1 cellular context compared by ENCODE assay signal in the genomic region with DNA sequence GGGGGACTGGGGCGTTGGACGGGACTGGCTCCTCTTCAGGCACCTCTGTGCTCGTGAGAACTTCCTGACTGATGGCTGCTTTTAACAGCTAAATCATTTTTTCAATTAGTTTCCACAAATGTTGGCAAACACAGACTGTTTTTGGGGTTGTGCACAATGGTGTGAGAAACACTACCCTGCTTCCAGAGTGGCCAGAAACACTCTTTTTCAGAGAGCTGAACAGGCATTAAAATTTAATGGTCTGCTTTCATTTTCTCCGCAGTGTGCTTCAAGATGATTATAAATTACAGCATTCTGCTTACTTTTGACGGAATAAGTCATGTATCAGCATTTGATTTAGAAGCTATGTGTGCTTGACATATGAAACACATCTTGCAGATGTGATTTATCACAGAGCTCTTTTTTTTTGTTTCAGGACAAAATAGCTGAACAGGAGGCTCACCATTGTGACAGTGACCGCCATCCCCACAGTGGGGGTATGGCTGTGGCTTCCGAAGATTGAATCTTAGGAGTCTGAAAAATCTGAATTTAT.
TF ChIP-seq lines count a peak whose summit lies in the region.

No MANE protein-coding gene starts in this region.

TF ChIP-seq in GM23338, 12 proteins besides CTCF, POLR2A, EP300 and RAD21 (continued from another document):
- TF ChIP-seq, protein P1, sequence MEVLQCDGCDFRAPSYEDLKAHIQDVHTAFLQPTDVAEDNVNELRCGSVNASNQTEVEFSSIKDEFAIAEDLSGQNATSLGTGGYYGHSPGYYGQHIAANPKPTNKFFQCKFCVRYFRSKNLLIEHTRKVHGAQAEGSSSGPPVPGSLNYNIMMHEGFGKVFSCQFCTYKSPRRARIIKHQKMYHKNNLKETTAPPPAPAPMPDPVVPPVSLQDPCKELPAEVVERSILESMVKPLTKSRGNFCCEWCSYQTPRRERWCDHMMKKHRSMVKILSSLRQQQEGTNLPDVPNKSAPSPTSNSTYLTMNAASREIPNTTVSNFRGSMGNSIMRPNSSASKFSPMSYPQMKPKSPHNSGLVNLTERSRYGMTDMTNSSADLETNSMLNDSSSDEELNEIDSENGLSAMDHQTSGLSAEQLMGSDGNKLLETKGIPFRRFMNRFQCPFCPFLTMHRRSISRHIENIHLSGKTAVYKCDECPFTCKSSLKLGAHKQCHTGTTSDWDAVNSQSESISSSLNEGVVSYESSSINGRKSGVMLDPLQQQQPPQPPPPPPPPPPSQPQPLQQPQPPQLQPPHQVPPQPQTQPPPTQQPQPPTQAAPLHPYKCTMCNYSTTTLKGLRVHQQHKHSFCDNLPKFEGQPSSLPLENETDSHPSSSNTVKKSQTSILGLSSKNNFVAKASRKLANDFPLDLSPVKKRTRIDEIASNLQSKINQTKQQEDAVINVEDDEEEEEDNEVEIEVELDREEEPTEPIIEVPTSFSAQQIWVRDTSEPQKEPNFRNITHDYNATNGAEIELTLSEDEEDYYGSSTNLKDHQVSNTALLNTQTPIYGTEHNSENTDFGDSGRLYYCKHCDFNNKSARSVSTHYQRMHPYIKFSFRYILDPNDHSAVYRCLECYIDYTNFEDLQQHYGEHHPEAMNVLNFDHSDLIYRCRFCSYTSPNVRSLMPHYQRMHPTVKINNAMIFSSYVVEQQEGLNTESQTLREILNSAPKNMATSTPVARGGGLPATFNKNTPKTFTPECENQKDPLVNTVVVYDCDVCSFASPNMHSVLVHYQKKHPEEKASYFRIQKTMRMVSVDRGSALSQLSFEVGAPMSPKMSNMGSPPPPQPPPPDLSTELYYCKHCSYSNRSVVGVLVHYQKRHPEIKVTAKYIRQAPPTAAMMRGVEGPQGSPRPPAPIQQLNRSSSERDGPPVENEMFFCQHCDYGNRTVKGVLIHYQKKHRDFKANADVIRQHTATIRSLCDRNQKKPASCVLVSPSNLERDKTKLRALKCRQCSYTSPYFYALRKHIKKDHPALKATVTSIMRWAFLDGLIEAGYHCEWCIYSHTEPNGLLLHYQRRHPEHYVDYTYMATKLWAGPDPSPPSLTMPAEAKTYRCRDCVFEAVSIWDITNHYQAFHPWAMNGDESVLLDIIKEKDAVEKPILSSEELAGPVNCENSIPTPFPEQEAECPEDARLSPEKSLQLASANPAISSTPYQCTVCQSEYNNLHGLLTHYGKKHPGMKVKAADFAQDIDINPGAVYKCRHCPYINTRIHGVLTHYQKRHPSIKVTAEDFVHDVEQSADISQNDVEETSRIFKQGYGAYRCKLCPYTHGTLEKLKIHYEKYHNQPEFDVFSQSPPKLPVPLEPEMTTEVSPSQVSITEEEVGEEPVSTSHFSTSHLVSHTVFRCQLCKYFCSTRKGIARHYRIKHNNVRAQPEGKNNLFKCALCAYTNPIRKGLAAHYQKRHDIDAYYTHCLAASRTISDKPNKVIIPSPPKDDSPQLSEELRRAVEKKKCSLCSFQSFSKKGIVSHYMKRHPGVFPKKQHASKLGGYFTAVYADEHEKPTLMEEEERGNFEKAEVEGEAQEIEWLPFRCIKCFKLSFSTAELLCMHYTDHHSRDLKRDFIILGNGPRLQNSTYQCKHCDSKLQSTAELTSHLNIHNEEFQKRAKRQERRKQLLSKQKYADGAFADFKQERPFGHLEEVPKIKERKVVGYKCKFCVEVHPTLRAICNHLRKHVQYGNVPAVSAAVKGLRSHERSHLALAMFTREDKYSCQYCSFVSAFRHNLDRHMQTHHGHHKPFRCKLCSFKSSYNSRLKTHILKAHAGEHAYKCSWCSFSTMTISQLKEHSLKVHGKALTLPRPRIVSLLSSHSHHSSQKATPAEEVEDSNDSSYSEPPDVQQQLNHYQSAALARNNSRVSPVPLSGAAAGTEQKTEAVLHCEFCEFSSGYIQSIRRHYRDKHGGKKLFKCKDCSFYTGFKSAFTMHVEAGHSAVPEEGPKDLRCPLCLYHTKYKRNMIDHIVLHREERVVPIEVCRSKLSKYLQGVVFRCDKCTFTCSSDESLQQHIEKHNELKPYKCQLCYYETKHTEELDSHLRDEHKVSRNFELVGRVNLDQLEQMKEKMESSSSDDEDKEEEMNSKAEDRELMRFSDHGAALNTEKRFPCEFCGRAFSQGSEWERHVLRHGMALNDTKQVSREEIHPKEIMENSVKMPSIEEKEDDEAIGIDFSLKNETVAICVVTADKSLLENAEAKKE (CRISPR knock-in tag; IDR thresholded peaks at IDR 0.05) = no peak
- TF ChIP-seq EZH2phosphoT487 (IDR thresholded peaks at IDR 0.05; ENCODE audit: unreplicated experiment) (no peak), STAT1 (IDR thresholded peaks at IDR 0.05; ENCODE audit: unreplicated experiment) (no peak), ZNF331 (CRISPR knock-in tag; IDR thresholded peaks at IDR 0.05; ENCODE audit: low read depth) (no peak), ZNF114 (CRISPR knock-in tag; IDR thresholded peaks at IDR 0.05) (no peak), POLR2AphosphoS5 (IDR thresholded peaks at IDR 0.05; ENCODE audit: low read depth) (no peak), JUNB (IDR thresholded peaks at IDR 0.05; ENCODE audit: unreplicated experiment) (no peak), NANOG (IDR thresholded peaks at IDR 0.05; ENCODE audit: borderline replicate concordance) (no peak), EZH2 (IDR thresholded peaks at IDR 0.05; ENCODE audit: low read depth, unreplicated experiment) (no peak)
- TF ChIP-seq, protein P2, sequence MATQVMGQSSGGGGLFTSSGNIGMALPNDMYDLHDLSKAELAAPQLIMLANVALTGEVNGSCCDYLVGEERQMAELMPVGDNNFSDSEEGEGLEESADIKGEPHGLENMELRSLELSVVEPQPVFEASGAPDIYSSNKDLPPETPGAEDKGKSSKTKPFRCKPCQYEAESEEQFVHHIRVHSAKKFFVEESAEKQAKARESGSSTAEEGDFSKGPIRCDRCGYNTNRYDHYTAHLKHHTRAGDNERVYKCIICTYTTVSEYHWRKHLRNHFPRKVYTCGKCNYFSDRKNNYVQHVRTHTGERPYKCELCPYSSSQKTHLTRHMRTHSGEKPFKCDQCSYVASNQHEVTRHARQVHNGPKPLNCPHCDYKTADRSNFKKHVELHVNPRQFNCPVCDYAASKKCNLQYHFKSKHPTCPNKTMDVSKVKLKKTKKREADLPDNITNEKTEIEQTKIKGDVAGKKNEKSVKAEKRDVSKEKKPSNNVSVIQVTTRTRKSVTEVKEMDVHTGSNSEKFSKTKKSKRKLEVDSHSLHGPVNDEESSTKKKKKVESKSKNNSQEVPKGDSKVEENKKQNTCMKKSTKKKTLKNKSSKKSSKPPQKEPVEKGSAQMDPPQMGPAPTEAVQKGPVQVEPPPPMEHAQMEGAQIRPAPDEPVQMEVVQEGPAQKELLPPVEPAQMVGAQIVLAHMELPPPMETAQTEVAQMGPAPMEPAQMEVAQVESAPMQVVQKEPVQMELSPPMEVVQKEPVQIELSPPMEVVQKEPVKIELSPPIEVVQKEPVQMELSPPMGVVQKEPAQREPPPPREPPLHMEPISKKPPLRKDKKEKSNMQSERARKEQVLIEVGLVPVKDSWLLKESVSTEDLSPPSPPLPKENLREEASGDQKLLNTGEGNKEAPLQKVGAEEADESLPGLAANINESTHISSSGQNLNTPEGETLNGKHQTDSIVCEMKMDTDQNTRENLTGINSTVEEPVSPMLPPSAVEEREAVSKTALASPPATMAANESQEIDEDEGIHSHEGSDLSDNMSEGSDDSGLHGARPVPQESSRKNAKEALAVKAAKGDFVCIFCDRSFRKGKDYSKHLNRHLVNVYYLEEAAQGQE (IDR thresholded peaks at IDR 0.05; ENCODE audit: unreplicated experiment) = no peak
- TF ChIP-seq, protein P3, sequence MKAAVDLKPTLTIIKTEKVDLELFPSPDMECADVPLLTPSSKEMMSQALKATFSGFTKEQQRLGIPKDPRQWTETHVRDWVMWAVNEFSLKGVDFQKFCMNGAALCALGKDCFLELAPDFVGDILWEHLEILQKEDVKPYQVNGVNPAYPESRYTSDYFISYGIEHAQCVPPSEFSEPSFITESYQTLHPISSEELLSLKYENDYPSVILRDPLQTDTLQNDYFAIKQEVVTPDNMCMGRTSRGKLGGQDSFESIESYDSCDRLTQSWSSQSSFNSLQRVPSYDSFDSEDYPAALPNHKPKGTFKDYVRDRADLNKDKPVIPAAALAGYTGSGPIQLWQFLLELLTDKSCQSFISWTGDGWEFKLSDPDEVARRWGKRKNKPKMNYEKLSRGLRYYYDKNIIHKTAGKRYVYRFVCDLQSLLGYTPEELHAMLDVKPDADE (IDR thresholded peaks at IDR 0.05) = no peak
